8 cellular contexts compared by ENCODE assay signal in the genomic region with DNA sequence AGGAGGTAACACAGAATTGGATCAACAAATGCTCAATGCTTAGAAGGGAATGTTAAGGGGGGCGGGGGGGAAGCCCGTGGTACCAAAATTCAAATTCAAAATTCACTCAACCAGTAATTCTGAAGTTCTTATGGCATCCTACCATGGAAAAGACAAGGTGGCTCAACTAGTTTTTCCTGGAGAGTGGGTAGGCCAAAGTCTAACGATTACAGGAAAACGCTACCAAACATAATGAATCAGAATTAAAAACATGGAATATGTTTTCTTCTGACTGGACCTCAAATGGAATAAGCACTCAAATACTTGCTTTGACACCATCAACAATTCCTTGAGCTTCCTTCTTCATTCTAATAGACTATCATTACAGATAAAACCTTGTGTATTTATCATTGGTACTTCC. TPM values are rescaled to one million over a fixed set of nuclear protein-coding genes. Genes with fewer than 3 reads are reported as not detected.
DNase-seq lines count a peak whose midpoint lies in the region; ATAC-seq and TF ChIP-seq lines count a peak whose summit lies in the region.

No MANE protein-coding gene starts in this region.

- no peaks in the 10 kb centered on the region for H3K27me3 Mint-ChIP-seq in naive B cell

- no peaks in the 10 kb centered on the region for H3K9me3 Mint-ChIP-seq in naive B cell

- peak overlapping the region in 7 of 8 donors; percentile 23 to 99 (median 96) for H3K4me3 Mint-ChIP-seq in naive B cell

- TF ChIP-seq CTCF in colonic mucosa (IDR thresholded peaks at IDR 0.05), result no peak

- no peak for DNase-seq in Jurkat, Clone E6-1 (ENCODE audit: low read depth, low spot score)
- DNase-seq in colonic mucosa (peak; percentile 33), naive B cell (no peak), D341Med (ENCODE audit: low spot score) (no peak), AG08396 (ENCODE audit: low spot score) (no peak), SHP77 (lab: John Stamatoyannopoulos, UW) (no peak)
- no peak for DNase-seq in stimulated activated CD4-positive, alpha-beta T cell treated with anti-CD3 and anti-CD28 coated beads, Interleukin-4, amount 100 ng/mL, for 4 hours

- H3K9ac ChIP-seq in BLaER1, result peak overlapping the region; percentile 99
- peak overlapping the region in 1 of 2 donors; percentile 39 for H3K9ac ChIP-seq in colonic mucosa (ENCODE audit: low read depth in 2 of 2, low read length in 2 of 2)

- H3K27me3 ChIP-seq in BLaER1 (no peaks in the 10 kb centered on the region), colonic mucosa (no peaks in the 10 kb centered on the region)

- H3K9me3 ChIP-seq in BLaER1, result no peaks in the 10 kb centered on the region
- H3K9me3 ChIP-seq in colonic mucosa, result no peaks in the 10 kb centered on the region

- peaks cover 67% of the 10 kb centered on the region for H4K20me1 ChIP-seq in BLaER1

- H3K27ac Mint-ChIP-seq in naive B cell, result peak overlapping the region in 2 of 6 donors; percentile 37 to 92

- H3K36me3 ChIP-seq in BLaER1 (peaks cover 60% of the 10 kb centered on the region), colonic mucosa (peaks cover 5% of the 10 kb centered on the region)

- no peak for ATAC-seq in naive B cell (ENCODE audit: low read depth in 2 of 2)

- H3K4me1 Mint-ChIP-seq in naive B cell, result peaks cover 56 to 75% (median 59%) of the 10 kb centered on the region in 3 donors

- peaks cover 12 to 28% of the 10 kb centered on the region in 2 donors for H3K36me3 Mint-ChIP-seq in naive B cell

- H3K4me3 ChIP-seq in BLaER1 (peak overlapping the region; percentile 92), colonic mucosa (peak overlapping the region; percentile 86)
- H3K4me3 ChIP-seq in Jurkat, Clone E6-1 (ENCODE audit: low read length), result peak overlapping the region; percentile 71; the same call in 1 of the 2 replicates

- intact Hi-C loops in colonic mucosa (cut with DNase I), result loop anchor here (5.0 to 10.0 kb wide), 2 partner anchors 36 to 78 kb away; partner anchors contain the start of genes ATP5F1B and PTGES3

- peaks cover 70% of the 10 kb centered on the region for H3K4me1 ChIP-seq in BLaER1
- peaks cover 13% of the 10 kb centered on the region for H3K4me1 ChIP-seq in colonic mucosa

- peak overlapping the region; percentile 58; the same call in 1 of the 2 replicates for H3K27ac ChIP-seq in BLaER1
- peak overlapping the region; percentile 90 for H3K27ac ChIP-seq in colonic mucosa

- peak overlapping the region; percentile 95 for H3K4me2 ChIP-seq in BLaER1

RNA-seq across cellular contexts. Expression of gene NACA, which starts 2.3 kb away (rescaled TPM):
- polyA plus RNA-seq in Jurkat, Clone E6-1 (2012; ENCODE audit: insufficient read depth, insufficient read length), result 2,310 TPM
- total RNA-seq in colonic mucosa, result 100 to 1,000 TPM; 622 to 763 TPM
- polyA plus RNA-seq in naive B cell (ENCODE audit: low read depth in 6 of 6), result 1,000 to 10,000 TPM in 5 of 6 donors, 100 to 1,000 TPM in 1; 936 to 1,276 (median 1,162) TPM

RNA-seq across cellular contexts. Expression of gene PRIM1, which starts 29.3 kb away (rescaled TPM):
- 82.2 TPM for polyA plus RNA-seq in Jurkat, Clone E6-1 (2012; ENCODE audit: insufficient read depth, insufficient read length)
- total RNA-seq in colonic mucosa, result 10 to 100 TPM in 1 of 2 donors, 1 to 10 TPM in 1; 6.5 to 18.6 TPM
- 10 to 100 TPM; 27.2 to 50.9 (median 37.5) TPM for polyA plus RNA-seq in naive B cell (ENCODE audit: low read depth in 6 of 6)

RNA-seq across cellular contexts. Expression of gene PTGES3, which starts 34.7 kb away (rescaled TPM):
- 293 TPM for polyA plus RNA-seq in Jurkat, Clone E6-1 (2012; ENCODE audit: insufficient read depth, insufficient read length)
- 100 to 1,000 TPM; 242 to 303 TPM for total RNA-seq in colonic mucosa
- 100 to 1,000 TPM; 176 to 270 (median 203) TPM for polyA plus RNA-seq in naive B cell (ENCODE audit: low read depth in 6 of 6)

RNA-seq across cellular contexts. Expression of gene HSD17B6, which starts 40.3 kb away (rescaled TPM):
- polyA plus RNA-seq in Jurkat, Clone E6-1 (2012; ENCODE audit: insufficient read depth, insufficient read length), result 17.2 TPM
- total RNA-seq in colonic mucosa, result 1 to 10 TPM; 2.0 to 5.8 TPM
- polyA plus RNA-seq in naive B cell (ENCODE audit: low read depth in 6 of 6), result under 1 TPM in 5 of 6 donors, not detected in 1; 0.20 to 0.91 (median 0.60) TPM
